Comparison of ENCODE assay signal across 11 cellular contexts in genomic region chr13:23372264-23372905, GRCh38.
DNase-seq lines count a peak whose midpoint lies in the region; ATAC-seq and TF ChIP-seq lines count a peak whose summit lies in the region.
"Had no signal": no experiment of that assay in that cellular context is flagged by ENCODE, and none has a peak within 500 bp of the region (broad histone marks: within the 10 kb centered on the region; RNA-seq: fewer than 3 reads in every experiment).

No MANE protein-coding gene starts in this region.

- H3K36me3 Mint-ChIP-seq in activated T-helper 17 cell treated with anti-CD3 and anti-CD28 coated beads, Interleukin-2, amount 50 U/mL, for 72 hours (ENCODE audit: low read depth), result peaks cover 64% of the 10 kb centered on the region
- H3K36me3 Mint-ChIP-seq in nephron (ENCODE audit: low read depth), result peaks cover 50% of the 10 kb centered on the region

- H3K9me3 Mint-ChIP-seq in activated T-helper 17 cell treated with anti-CD3 and anti-CD28 coated beads, Interleukin-2, amount 50 U/mL, for 72 hours, result no peaks in the 10 kb centered on the region
- no peaks in the 10 kb centered on the region for H3K9me3 Mint-ChIP-seq in nephron

- no peak for TF ChIP-seq CTCF in nephron (IDR thresholded peaks at IDR 0.05; ENCODE audit: unreplicated experiment in 3 of 3)

- no peak for ATAC-seq in activated T-helper 17 cell treated with anti-CD3 and anti-CD28 coated beads, Interleukin-2, amount 50 U/mL, for 72 hours (replicated peaks)
- no peak for ATAC-seq in HG03045 (IDR thresholded peaks at IDR 0.05; ENCODE audit: unreplicated experiment)
- ATAC-seq: mucosa of descending colon had no signal

- peak overlapping the region; percentile 61 for H3K4me3 Mint-ChIP-seq in activated T-helper 17 cell treated with anti-CD3 and anti-CD28 coated beads, Interleukin-2, amount 50 U/mL, for 72 hours
- H3K4me3 Mint-ChIP-seq in nephron, result peak overlapping the region; percentile 5 to 51 (median 46)

- peak overlapping the region; percentile 33 for H3K27ac Mint-ChIP-seq in activated T-helper 17 cell treated with anti-CD3 and anti-CD28 coated beads, Interleukin-2, amount 50 U/mL, for 72 hours
- H3K27ac Mint-ChIP-seq in nephron, result no peak overlapping the region

- peaks cover 37% of the 10 kb centered on the region for H3K4me1 Mint-ChIP-seq in activated T-helper 17 cell treated with anti-CD3 and anti-CD28 coated beads, Interleukin-2, amount 50 U/mL, for 72 hours
- peaks cover 41% of the 10 kb centered on the region for H3K4me1 Mint-ChIP-seq in nephron

- H3K27me3 Mint-ChIP-seq in activated T-helper 17 cell treated with anti-CD3 and anti-CD28 coated beads, Interleukin-2, amount 50 U/mL, for 72 hours, result no peaks in the 10 kb centered on the region
- no peaks in the 10 kb centered on the region for H3K27me3 Mint-ChIP-seq in nephron (ENCODE audit: low read depth)

- DNase-seq in ELR (ENCODE audit: low read depth), result peak; percentile 67
- DNase-seq in M059J (ENCODE audit: low read depth), result peak; percentile 46
- no peak for DNase-seq in effector CD8-positive, alpha-beta T cell (lab: John Stamatoyannopoulos, UW)
- no peak for DNase-seq in activated gamma-delta T cell (lab: John Stamatoyannopoulos, UW)
- DNase-seq: colonic mucosa, mucosa of descending colon, NCI-H187 treated with DMSO at 0.1 percent for 48 hours, SHP77 treated with DMSO at 0.1 percent for 48 hours had no signal

Comparison
In these comparisons a context has a peak if more than half of its experiments do, and no peak if none do; other contexts are left out.
1. DNase-seq: peak in ELR (single experiment) and M059J (single experiment); none in effector CD8-positive, alpha-beta T cell (single experiment) and activated gamma-delta T cell (single experiment).